Comparison of ENCODE assay signal across 8 cellular contexts in genomic region chr4:74158561-74159396, GRCh38. TPM values are rescaled to one million over a fixed set of nuclear protein-coding genes. Genes with fewer than 3 reads are reported as not detected.
DNase-seq lines count a peak whose midpoint lies in the region; ATAC-seq and TF ChIP-seq lines count a peak whose summit lies in the region.

No MANE protein-coding gene starts in this region.

- H3K4me3 ChIP-seq in astrocyte of the spinal cord (ENCODE audit: low read depth, low read length) (peak overlapping the region; percentile 75), liver (ENCODE audit: low read depth in 1 of 3, low read length in 3 of 3) (peak overlapping the region; percentile 81 to 98 (median 88)), testis (peak overlapping the region; percentile 78 to 82)

- H3K27ac ChIP-seq in liver (ENCODE audit: low read depth in 1 of 2, low read length in 2 of 2) (peak overlapping the region; percentile 78 to 92), testis (peak overlapping the region; percentile 95)

- H3K27me3 ChIP-seq in liver (ENCODE audit: control insufficient read depth in 4 of 4, insufficient read depth in 4 of 4, low read length in 3 of 4) (no peaks in the 10 kb centered on the region), testis (no peaks in the 10 kb centered on the region)

- TF ChIP-seq POLR2A in testis (IDR thresholded peaks at IDR 0.05): no peak

- 14% methylated on average over 13 of the region's 13 CpGs for WGBS in liver
- WGBS in testis, 2 donors: 16% methylated on average over 13 of the region's 13 CpGs

- DNase-seq in G401 (ENCODE audit: low spot score): peak; percentile 61
- DNase-seq in Kasumi-1 (lab: John Stamatoyannopoulos, UW): peak; percentile 24 to 41
- peak; percentile 37 for DNase-seq in astrocyte of the spinal cord (ENCODE audit: low read depth, low spot score)
- no peak for DNase-seq in testis

- TF ChIP-seq CTCF in astrocyte of the spinal cord (IDR thresholded peaks at IDR 0.05; ENCODE audit: low read depth, low read length) (no peak), liver (IDR thresholded peaks at IDR 0.05; ENCODE audit: low read depth, low read length, missing input control) (no peak), testis (IDR thresholded peaks at IDR 0.05) (no peak)

- no peaks in the 10 kb centered on the region for H3K9me3 ChIP-seq in liver (ENCODE audit: control insufficient read depth in 4 of 4, low read length in 3 of 4)
- no peaks in the 10 kb centered on the region for H3K9me3 ChIP-seq in testis

- peak overlapping the region; percentile 76 to 88 for H3K9ac ChIP-seq in liver (ENCODE audit: low read depth in 1 of 2, low read length in 2 of 2)

- in situ Hi-C loops in G401 (cut with HindIII; ENCODE audit: low sequenced_read_pairs): no loop called here
- in situ Hi-C loops in astrocyte of the spinal cord (cut with HindIII; ENCODE audit: low sequenced_read_pairs): no loop called here

- ATAC-seq in GM19324 (IDR thresholded peaks at IDR 0.05; ENCODE audit: low FRiP score, unreplicated experiment) (no peak), GM21526 (IDR thresholded peaks at IDR 0.05; ENCODE audit: low FRiP score, unreplicated experiment) (no peak), HG02840 (IDR thresholded peaks at IDR 0.05; ENCODE audit: low FRiP score, unreplicated experiment) (no peak)

- no peak for TF ChIP-seq RAD21 in liver (IDR thresholded peaks at IDR 0.05)

- H3K4me1 ChIP-seq in liver (ENCODE audit: control insufficient read depth in 4 of 4, insufficient read depth in 4 of 4, low read length in 3 of 4): peaks cover 0 to 22% (median 9%) of the 10 kb centered on the region in 4 donors
- peaks cover 15% of the 10 kb centered on the region for H3K4me1 ChIP-seq in testis

- H3K36me3 ChIP-seq in liver (ENCODE audit: control insufficient read depth in 4 of 4, insufficient read depth in 3 of 4, low read depth in 1 of 4, low read length in 3 of 4): peaks cover 1 to 11% (median 6%) of the 10 kb centered on the region in 4 donors
- H3K36me3 ChIP-seq in testis (ENCODE audit: low read depth, missing control alignments): no peaks in the 10 kb centered on the region

- intact Hi-C loops in testis (cut with DNase I; ENCODE audit: low total_unique reads): no loop called here

TF ChIP-seq in liver, 16 proteins besides CTCF, POLR2A, EP300 and RAD21:
- TF ChIP-seq, protein P1, sequence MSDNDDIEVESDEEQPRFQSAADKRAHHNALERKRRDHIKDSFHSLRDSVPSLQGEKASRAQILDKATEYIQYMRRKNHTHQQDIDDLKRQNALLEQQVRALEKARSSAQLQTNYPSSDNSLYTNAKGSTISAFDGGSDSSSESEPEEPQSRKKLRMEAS (IDR thresholded peaks at IDR 0.05): peak; percentile 70
- TF ChIP-seq NR2F2 (IDR thresholded peaks at IDR 0.05) (no peak), RXRA (IDR thresholded peaks at IDR 0.05) (peak in 1 of 2 donors; percentile 5), HNF4A (conservative IDR thresholded peaks at IDR 0.05) (peak in 1 of 2 donors; percentile 9)

RNA-seq across cellular contexts. Expression of gene MTHFD2L, which starts 0.9 kb away (rescaled TPM):
- 9.3 and 19.4 TPM in 2 replicates for total RNA-seq in G401 (2014; rRNA removed; shearing (Covaris generic))
- total RNA-seq in liver: 10 to 100 TPM in 1 of 2 donors, 1 to 10 TPM in 1; 7.4 to 51.5 TPM
- 10 to 100 TPM; 15.5 to 46.7 TPM for polyA plus RNA-seq in liver
- total RNA-seq in testis: 10 to 100 TPM; 29.1 to 44.1 TPM
- 14.8 TPM for polyA plus RNA-seq in testis (ENCODE audit: insufficient read depth, low read depth, low replicate concordance)

RNA-seq across cellular contexts. Expression of gene CXCL2, which starts 59.8 kb away (rescaled TPM):
- not detected in 2 replicates for total RNA-seq in G401 (2014; rRNA removed; shearing (Covaris generic))
- 100 to 1,000 TPM in 1 of 2 donors, 1 to 10 TPM in 1; 3.7 to 110 TPM for total RNA-seq in liver
- polyA plus RNA-seq in liver: 100 to 1,000 TPM in 1 of 2 donors, 10 to 100 TPM in 1; 45.3 to 680 TPM
- 1 to 10 TPM; 2.6 to 4.7 TPM for total RNA-seq in testis
- 5.9 TPM for polyA plus RNA-seq in testis (ENCODE audit: insufficient read depth, low read depth, low replicate concordance)
